ENCODE assay signal across 8 cellular contexts in the genomic region with DNA sequence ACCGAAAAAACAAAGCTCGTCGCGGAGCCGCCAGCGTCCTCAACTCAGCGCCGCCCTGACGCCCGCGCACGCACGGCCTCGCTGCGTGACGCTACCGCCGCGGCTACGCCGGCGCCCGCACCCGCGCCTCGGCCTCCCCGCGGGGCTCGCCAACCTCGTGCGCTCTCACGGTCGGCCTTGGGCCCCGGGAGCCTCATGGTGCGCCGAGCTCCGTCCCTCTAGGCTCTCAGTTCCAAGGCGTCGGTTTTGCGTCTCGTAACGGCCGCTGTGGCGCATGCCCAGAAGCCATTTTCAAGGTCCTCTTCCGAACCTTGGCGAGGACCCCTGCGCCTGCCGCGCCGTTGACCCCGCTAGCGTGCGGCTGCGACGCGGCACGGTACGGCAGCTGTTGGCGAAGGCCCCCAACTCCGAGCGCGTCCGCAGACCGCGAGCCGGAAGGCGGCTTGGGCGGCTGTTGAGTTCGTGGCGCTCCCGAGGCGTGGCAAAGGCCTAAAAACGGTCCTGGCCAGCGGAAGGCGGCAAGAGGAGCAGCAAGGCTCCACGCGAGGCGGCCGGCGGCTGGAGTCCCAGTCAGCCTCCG. TPM values are rescaled to one million over a fixed set of nuclear protein-coding genes. Genes with fewer than 3 reads are reported as not detected.
DNase-seq lines count a peak whose midpoint lies in the region; ATAC-seq, FAIRE-seq and TF ChIP-seq lines count a peak whose summit lies in the region.

Gene HENMT1, minus strand, starts transcription at position 64 of the 580 bp plus-strand sequence. CDS start 1,209 bp downstream, outside the sequence.

- H3K27me3 ChIP-seq in HepG2 (ENCODE audit: control insufficient read depth in 1 of 2, insufficient read depth in 2 of 2, low read length in 2 of 2) = peaks cover 0 to 10% of the 10 kb centered on the region in 2 experiments; a peak in 2 of 5 replicates

- BruUV-seq in HepG2 (replicated peaks; lab: Mats Ljungman, UMichigan) = no TSS peak

- TF ChIP-seq POLR2A in HepG2 (IDR thresholded peaks at IDR 0.05; ENCODE audit: insufficient read depth in 1 of 2, low read depth in 2 of 2, low read length in 2 of 2) = no peak

- H3K27ac ChIP-seq in cingulate gyrus (ENCODE audit: low read depth, low read length) = peak within 1 kb of the TSS; percentile 87
- H3K27ac ChIP-seq in HepG2 (ENCODE audit: extremely low read length, insufficient read depth, low read length) = no peak within 1 kb of the TSS

- TF ChIP-seq RAD21 in HepG2 (CRISPR knock-in tag; IDR thresholded peaks at IDR 0.05) = no peak

- intact Hi-C loops in HepG2 (cut with micrococcal nuclease; ENCODE audit: unreplicated experiment) = no loop called here

- no peak for TF ChIP-seq CTCF in HepG2 (CRISPR knock-in tag; IDR thresholded peaks at IDR 0.05)

- H3K36me3 ChIP-seq in HepG2 (replicated peaks in 1 of 2; ENCODE audit: control insufficient read depth in 1 of 2, insufficient read depth in 2 of 2, low read length in 2 of 2) = no peaks in the 10 kb centered on the region

- TF ChIP-seq EP300 in HepG2 (IDR thresholded peaks at IDR 0.05; ENCODE audit: low read depth in 2 of 2, low read length in 2 of 2) = no peak
- TF ChIP-seq EP300 in HepG2 (CRISPR knock-in tag; IDR thresholded peaks at IDR 0.05; ENCODE audit: borderline replicate concordance) = no peak

- no peak for FAIRE-seq in HepG2 (lab: Jason Lieb, UNC)

- WGBS in HepG2 (ENCODE audit: low lambda C conversion rate) = 87% methylated on average over 77 of the region's 81 CpGs

- H3K4me3 ChIP-seq in HepG2 (replicated peaks in 1 of 3; ENCODE audit: insufficient read depth in 1 of 3, low read depth in 2 of 3, low read length in 3 of 3) = no peak within 1 kb of the TSS

- no peaks in the 10 kb centered on the region for H3K79me2 ChIP-seq in HepG2 (ENCODE audit: insufficient read depth, low read length)

- H3K9me3 ChIP-seq in HepG2 (ENCODE audit: low read length) = no peaks in the 10 kb centered on the region

- POLR2A ChIA-PET in HepG2 (lab: Yijun Ruan, JAX) = no interaction called here

- peak; percentile 91 for ATAC-seq in GM21528 (IDR thresholded peaks at IDR 0.05; ENCODE audit: low FRiP score, unreplicated experiment)
- no peak for ATAC-seq in HepG2

- CTCF ChIA-PET in HepG2 (lab: Yijun Ruan, JAX; ENCODE audit: low intra/inter-chr PET ratio, low total read pairs) = no interaction called here

- in situ Hi-C loops in HepG2 (cut with HindIII; ENCODE audit: extremely low pct_ligation_motif_present, low pct_unique_long_range_greater_than_20kb) = no loop called here

- H4K20me1 ChIP-seq in HepG2 (ENCODE audit: insufficient read depth, low read length) = no peaks in the 10 kb centered on the region

- H2AFZ ChIP-seq in HepG2 (ENCODE audit: low read length) = no peak within 1 kb of the TSS

- H3K9ac ChIP-seq in HepG2 (ENCODE audit: insufficient read depth, low read depth, low read length) = no peak within 1 kb of the TSS

- H3K4me1 ChIP-seq in HepG2 (ENCODE audit: insufficient read depth, low read length) = no peaks in the 10 kb centered on the region

- DNase-seq in DMS 273 treated with DMSO at 0.1 percent for 48 hours (lab: John Stamatoyannopoulos, UW) (peak; percentile 21), Kasumi-1 (lab: John Stamatoyannopoulos, UW) (peak; percentile 71 to 84), HepG2 (ENCODE audit: low spot score) (no peak), NCI-H2081 treated with DMSO at 0.1 percent for 48 hours (lab: John Stamatoyannopoulos, UW) (no peak)
- peak; percentile 63 for DNase-seq in activated CD4-positive, alpha-beta T cell treated with anti-CD3 and anti-CD28 coated beads for 1 hour
- DNase-seq in stimulated activated CD4-positive, alpha-beta T cell treated with anti-CD3 and anti-CD28 coated beads, Interleukin-2, amount 100 ng/mL, for 48 hours = peak; percentile 67 to 78

- H3K4me2 ChIP-seq in HepG2 (ENCODE audit: low read depth, low read length) = no peak within 1 kb of the TSS

TF ChIP-seq in HepG2, 621 proteins besides CTCF, POLR2A, EP300 and RAD21:
- no peak for TF ChIP-seq SP2 (CRISPR knock-in tag; IDR thresholded peaks at IDR 0.05)
- TF ChIP-seq MAFK (conservative IDR thresholded peaks at IDR 0.05 in 1 of 2, IDR thresholded peaks at IDR 0.05 in 1 of 2; ENCODE audit: low read length in 2 of 2) = no peak
- 0 out of 2 replicates have a peak, but pooled peaks have one; percentile 30 for TF ChIP-seq DNMT1 (CRISPR knock-in tag; IDR thresholded peaks at IDR 0.05)

RNA-seq across cellular contexts. Expression of gene HENMT1, which starts in this region (rescaled TPM):
- not detected in 2 replicates for total RNA-seq in HepG2 (2016; rRNA removed; fragmentation: Illumina TruSeq; extraction: Trizol)
- not detected in 2 replicates for total RNA-seq in HepG2 (2016; cell fraction: cytosol; rRNA removed; fragmentation: Illumina TruSeq; extraction: Trizol; ENCODE audit: low read depth)
- not detected in 2 replicates for total RNA-seq in HepG2 (2016; cell fraction: insoluble cytoplasmic fraction; rRNA removed; fragmentation: Illumina TruSeq; extraction: Trizol)
- not detected in 2 replicates for total RNA-seq in HepG2 (2016; cell fraction: membrane; rRNA removed; fragmentation: Illumina TruSeq; extraction: Trizol)
- total RNA-seq in HepG2 (2016; cell fraction: nucleus; rRNA removed; fragmentation: Illumina TruSeq; extraction: Trizol) = not detected in 2 replicates
- polyA plus RNA-seq in HepG2 (2011; rRNA removed) = not detected in 2 replicates
- polyA plus RNA-seq in HepG2 (2011; cell fraction: cytosol; rRNA removed) = not detected in 2 replicates
- polyA plus RNA-seq in HepG2 (2011; cell fraction: nucleus; rRNA removed) = not detected in 2 replicates
- polyA plus RNA-seq in HepG2 (2012) = not detected in 2 replicates
- polyA plus RNA-seq in HepG2 (2016; cell fraction: cytosol; fragmentation: Illumina TruSeq; extraction: Trizol; ENCODE audit: low read depth) = not detected in 2 replicates
- not detected in 2 replicates for polyA plus RNA-seq in HepG2 (2016; cell fraction: insoluble cytoplasmic fraction; fragmentation: Illumina TruSeq; extraction: Trizol; ENCODE audit: low read depth)
- polyA plus RNA-seq in HepG2 (2016; cell fraction: membrane; fragmentation: Illumina TruSeq; extraction: Trizol; ENCODE audit: low read depth) = not detected in 2 replicates
- not detected in 2 replicates for polyA plus RNA-seq in HepG2 (2016; cell fraction: nucleus; fragmentation: Illumina TruSeq; extraction: Trizol; ENCODE audit: insufficient read depth, low read depth)
- 13.3 TPM in 1 of 2 replicates, not detected in the other for polyA minus RNA-seq in HepG2 (2011; rRNA and poly(A)+ RNA removed; ENCODE audit: low replicate concordance)
- polyA minus RNA-seq in HepG2 (2011; cell fraction: cytosol; rRNA and poly(A)+ RNA removed) = not detected in 2 replicates
- polyA minus RNA-seq in HepG2 (2011; cell fraction: nucleus; rRNA and poly(A)+ RNA removed) = not detected in 2 replicates

Comparison
In these comparisons a context has a peak if more than half of its experiments do, and no peak if none do; other contexts are left out.
1. DNase-seq: peak in DMS 273 treated with DMSO at 0.1 percent for 48 hours (single experiment), Kasumi-1 (2 of 2), activated CD4-positive, alpha-beta T cell treated with anti-CD3 and anti-CD28 coated beads for 1 hour (single experiment) and stimulated activated CD4-positive, alpha-beta T cell treated with anti-CD3 and anti-CD28 coated beads, Interleukin-2, amount 100 ng/mL, for 48 hours (2 of 2); none in HepG2 (single experiment) and NCI-H2081 treated with DMSO at 0.1 percent for 48 hours (single experiment).